ENCODE assay signal across 30 cellular contexts in the genomic region with DNA sequence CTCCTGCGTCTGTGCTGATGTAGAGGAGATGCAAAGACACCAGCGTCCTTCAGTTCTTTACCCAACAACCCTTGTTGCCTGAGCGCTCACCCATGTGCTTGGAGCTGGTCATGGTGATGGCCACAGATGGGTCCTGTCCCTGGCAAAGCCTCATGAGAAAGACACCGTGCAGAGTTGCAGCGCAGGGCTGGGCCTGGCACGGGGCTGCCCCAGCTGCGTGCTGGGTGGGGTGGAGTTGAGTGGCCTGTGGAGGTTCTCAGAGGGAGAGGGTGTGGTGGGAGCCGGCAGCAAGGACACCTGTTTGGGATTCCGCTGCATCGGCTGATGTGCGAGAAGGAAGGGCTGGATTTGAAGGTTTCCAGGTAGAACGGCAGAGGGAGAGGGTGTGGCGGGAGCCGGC.
"Had no signal": no experiment of that assay in that cellular context is flagged by ENCODE, and none has a peak within 500 bp of the region (broad histone marks: within the 10 kb centered on the region; RNA-seq: fewer than 3 reads in every experiment).

No MANE protein-coding gene starts in this region.

- H3K27ac ChIP-seq: body of pancreas, lower lobe of right lung, pancreas, psoas muscle, thoracic aorta, WERI-Rb-1 had no signal

- H3K4me1 ChIP-seq: body of pancreas, lower lobe of right lung, pancreas, psoas muscle had no signal

- H3K27me3 ChIP-seq: body of pancreas, pancreas had no signal

- H3K27me3 Mint-ChIP-seq: activated CD4-positive, alpha-beta T cell treated with anti-CD3 and anti-CD28 coated beads, Interleukin-2, amount 10 ng/mL, durations not matched to agents 7 days and 5 days; activated CD8-positive, alpha-beta memory T cell treated with anti-CD3 and anti-CD28 coated beads, Interleukin-2, amount 10 ng/mL, durations not matched to agents 7 days and 5 days had no signal

- ATAC-seq: activated CD8-positive, alpha-beta memory T cell treated with anti-CD3 and anti-CD28 coated beads, Interleukin-2, amount 10 ng/mL, durations not matched to agents 7 days and 5 days; activated CD8-positive, alpha-beta T cell treated with anti-CD3 and anti-CD28 coated beads, Interleukin-2, amount 10 ng/mL, durations not matched to agents 7 days and 5 days; activated T-cell treated with anti-CD3 and anti-CD28 coated beads, Interleukin-2, amount 50 U/mL, for 72 hours; body of pancreas; left lobe of liver; lower lobe of right lung; natural killer cell; pancreas; psoas muscle had no signal

- H3K27ac Mint-ChIP-seq: activated CD4-positive, alpha-beta T cell treated with anti-CD3 and anti-CD28 coated beads, Interleukin-2, amount 10 ng/mL, durations not matched to agents 7 days and 5 days; activated CD8-positive, alpha-beta memory T cell treated with anti-CD3 and anti-CD28 coated beads, Interleukin-2, amount 10 ng/mL, durations not matched to agents 7 days and 5 days; activated CD8-positive, alpha-beta T cell treated with anti-CD3 and anti-CD28 coated beads, Interleukin-2, amount 10 ng/mL, durations not matched to agents 7 days and 5 days; activated T-cell treated with anti-CD3 and anti-CD28 coated beads, Interleukin-2, amount 50 U/mL, for 72 hours; T-helper 1 cell treated with Interleukin-12 subunit alpha and Interleukin-12 subunit beta and Interleukin-4 antibody, amounts not matched to agents 30 μg/mL and 1 μg/mL, for 36 hours had no signal

- H3K4me3 Mint-ChIP-seq: activated CD4-positive, alpha-beta T cell treated with anti-CD3 and anti-CD28 coated beads, Interleukin-2, amount 10 ng/mL, durations not matched to agents 7 days and 5 days; activated CD8-positive, alpha-beta memory T cell treated with anti-CD3 and anti-CD28 coated beads, Interleukin-2, amount 10 ng/mL, durations not matched to agents 7 days and 5 days; activated CD8-positive, alpha-beta T cell treated with anti-CD3 and anti-CD28 coated beads, Interleukin-2, amount 10 ng/mL, durations not matched to agents 7 days and 5 days; activated T-cell treated with anti-CD3 and anti-CD28 coated beads, Interleukin-2, amount 50 U/mL, for 72 hours; natural killer cell; T-helper 1 cell treated with Interleukin-12 subunit alpha and Interleukin-12 subunit beta and Interleukin-4 antibody, amounts not matched to agents 30 μg/mL and 1 μg/mL, for 36 hours had no signal

- H3K4me3 ChIP-seq: body of pancreas, lower lobe of right lung, pancreas, psoas muscle, smooth muscle cell, thoracic aorta had no signal

- H3K4me2 ChIP-seq: smooth muscle cell had no signal

- DNase-seq: activated CD4-positive, alpha-beta T cell treated with anti-CD3 and anti-CD28 coated beads for 1 hour; activated CD4-positive, alpha-beta T cell treated with anti-CD3 and anti-CD28 coated beads, Interleukin-2, amount 10 ng/mL, durations not matched to agents 7 days and 5 days; activated CD8-positive, alpha-beta memory T cell treated with anti-CD3 and anti-CD28 coated beads, Interleukin-2, amount 10 ng/mL, durations not matched to agents 7 days and 5 days; activated CD8-positive, alpha-beta T cell treated with anti-CD3 and anti-CD28 coated beads, Interleukin-2, amount 10 ng/mL, durations not matched to agents 7 days and 5 days; activated gamma-delta T cell; activated naive CD4-positive, alpha-beta T cell treated with anti-CD3 and anti-CD28 coated beads, Interleukin-2, amount 50 U/mL, for 16 hours; activated T-cell treated with anti-CD3 and anti-CD28 coated beads for 4 hours; activated T-cell treated with anti-CD3 and anti-CD28 coated beads, Interleukin-2, amount 50 U/mL, for 72 hours; anterior cingulate cortex; body of pancreas; dermis blood vessel endothelial cell; effector CD4-positive, alpha-beta T cell; kidney glomerular epithelial cell; lower lobe of right lung; mesendoderm; natural killer cell; pancreas; psoas muscle; stimulated activated CD4-positive, alpha-beta T cell treated with anti-CD3 and anti-CD28 coated beads, Interleukin-1b, Interleukin-23, amount 100 ng/mL, for 48 hours; stimulated activated CD4-positive, alpha-beta T cell treated with anti-CD3 and anti-CD28 coated beads, Interleukin-4, amount 100 ng/mL, for 4 hours; stimulated activated CD8-positive, alpha-beta memory T cell treated with anti-CD3 and anti-CD28 coated beads, Interleukin-4, amount 100 ng/mL, for 48 hours; stimulated activated naive CD4-positive, alpha-beta T cell treated with Interleukin-2 at 50 U/mL for 16 hours; SW 1271; T1000; trophoblast cell; WERI-Rb-1 had no signal

- H3K9me3 ChIP-seq: body of pancreas, lower lobe of right lung, pancreas had no signal
